Comparison of ENCODE assay signal across 22 cellular contexts in the genomic region with DNA sequence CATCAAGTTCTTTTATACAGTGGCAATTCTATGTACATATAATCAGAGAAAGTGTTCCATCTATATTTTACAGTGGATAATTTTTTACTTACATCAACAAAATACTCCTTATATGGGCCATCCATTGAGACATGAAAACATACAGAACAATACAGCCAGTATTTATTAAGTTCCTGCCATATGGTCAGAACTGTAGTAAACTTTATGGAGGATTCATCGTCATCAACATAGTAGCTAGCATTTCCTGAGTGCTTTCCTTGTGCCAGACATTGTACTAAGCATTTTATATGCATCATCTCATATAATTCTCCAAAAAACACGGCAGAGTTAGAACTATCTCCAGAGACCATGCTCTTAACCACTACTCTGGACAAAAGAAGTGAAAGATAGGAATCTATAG.
"Had no signal": no experiment of that assay in that cellular context is flagged by ENCODE, and none has a peak within 500 bp of the region (broad histone marks: within the 10 kb centered on the region; RNA-seq: fewer than 3 reads in every experiment).

No MANE protein-coding gene starts in this region.

- H3K27ac ChIP-seq: colonic mucosa, epithelial cell of prostate, esophagus squamous epithelium, gastroesophageal sphincter, heart right ventricle, left lung, lower lobe of right lung had no signal

- H3K4me3 Mint-ChIP-seq: dendritic cell treated with granulocyte-macrophage colony-stimulating factor and Interleukin-4, amounts not matched to agents 40 ng/mL and 50 ng/mL, for 4 days; effector memory CD8-positive, alpha-beta T cell; endodermal cell; mesothelial cell of epicardium had no signal

- H3K27ac Mint-ChIP-seq: dendritic cell treated with granulocyte-macrophage colony-stimulating factor and Interleukin-4, amounts not matched to agents 40 ng/mL and 50 ng/mL, for 4 days; effector memory CD8-positive, alpha-beta T cell; endodermal cell; mesothelial cell of epicardium had no signal

- H3K4me1 Mint-ChIP-seq: endodermal cell had no signal

- H3K4me1 ChIP-seq: colonic mucosa, esophagus squamous epithelium, gastroesophageal sphincter, heart right ventricle, left lung, lower lobe of right lung had no signal

- H3K27me3 ChIP-seq: colonic mucosa, gastroesophageal sphincter, left lung had no signal

- H3K4me3 ChIP-seq: colonic mucosa, esophagus squamous epithelium, gastroesophageal sphincter, heart right ventricle, left lung, lower lobe of right lung had no signal

- DNase-seq: colonic mucosa; cortex of kidney; effector CD8-positive, alpha-beta T cell; effector memory CD8-positive, alpha-beta T cell; endodermal cell; esophagus squamous epithelium; foreskin fibroblast; head of caudate nucleus; heart right ventricle; hippocampal formation; islet precursor cell; kidney; kidney glomerular epithelial cell; left lung; left ventricle myocardium superior; lower lobe of right lung; mesenchymal stem cell had no signal

- H3K9me3 Mint-ChIP-seq: dendritic cell treated with granulocyte-macrophage colony-stimulating factor and Interleukin-4, amounts not matched to agents 40 ng/mL and 50 ng/mL, for 4 days; effector memory CD8-positive, alpha-beta T cell; endodermal cell; mesothelial cell of epicardium had no signal

- H3K9me3 ChIP-seq: colonic mucosa, esophagus squamous epithelium, gastroesophageal sphincter, heart right ventricle, left lung, lower lobe of right lung had no signal

- ATAC-seq: effector memory CD8-positive, alpha-beta T cell; esophagus mucosa; gastroesophageal sphincter; heart right ventricle; left ventricle myocardium superior had no signal

- H3K36me3 Mint-ChIP-seq: mesothelial cell of epicardium had no signal

- H3K36me3 ChIP-seq: colonic mucosa, esophagus squamous epithelium, gastroesophageal sphincter, heart right ventricle, left lung, lower lobe of right lung had no signal

- H3K27me3 Mint-ChIP-seq: dendritic cell treated with granulocyte-macrophage colony-stimulating factor and Interleukin-4, amounts not matched to agents 40 ng/mL and 50 ng/mL, for 4 days had no signal
